ENCODE assay signal across 25 cellular contexts in the genomic region with DNA sequence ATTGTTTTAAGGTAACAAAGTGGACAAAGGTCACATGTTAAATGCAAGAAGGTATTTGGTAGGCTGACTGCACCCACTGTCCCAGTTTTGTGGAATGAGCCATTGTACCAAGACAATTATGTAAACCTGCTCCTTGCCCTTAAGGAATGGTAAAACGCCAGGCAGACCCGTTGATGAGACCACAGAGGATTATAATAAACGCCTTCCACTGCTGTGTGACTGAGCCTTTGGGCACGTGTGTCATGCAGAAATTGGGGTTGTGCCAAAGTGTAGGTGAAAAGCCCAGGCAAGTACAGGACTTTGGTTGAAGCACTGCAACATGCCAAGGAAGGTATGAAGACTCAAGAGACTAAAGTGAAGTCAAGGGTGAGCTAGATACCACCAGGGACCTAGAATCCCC.
"Had no signal": no experiment of that assay in that cellular context is flagged by ENCODE, and none has a peak within 500 bp of the region (broad histone marks: within the 10 kb centered on the region; RNA-seq: fewer than 3 reads in every experiment).

No MANE protein-coding gene starts in this region.

- H3K4me3 Mint-ChIP-seq: activated B cell treated with CpG ODN at 0.5 μM for 24 hours; activated CD4-positive, alpha-beta T cell treated with anti-CD3 and anti-CD28 coated beads for 36 hours; activated naive CD8-positive, alpha-beta T cell treated with anti-CD3 and anti-CD28 coated beads for 36 hours; activated T-cell treated with anti-CD3 and anti-CD28 coated beads, Interleukin-2, amount 50 U/mL, for 24 hours; naive thymus-derived CD8-positive, alpha-beta T cell; stimulated activated naive CD8-positive, alpha-beta T cell treated with anti-CD3 and anti-CD28 coated beads, Interleukin-15, amount 100 ng/mL, for 72 hours had no signal

- H3K27ac Mint-ChIP-seq: activated B cell treated with CpG ODN at 0.5 μM for 24 hours; activated CD4-positive, alpha-beta T cell treated with anti-CD3 and anti-CD28 coated beads for 36 hours; activated naive CD8-positive, alpha-beta T cell treated with anti-CD3 and anti-CD28 coated beads for 36 hours; activated T-cell treated with anti-CD3 and anti-CD28 coated beads, Interleukin-2, amount 50 U/mL, for 24 hours; activated T-helper 2 cell treated with anti-CD3 and anti-CD28 coated beads, Interferon-gamma antibody, Interleukin-2, Interleukin-4, amounts not matched to agents 10 μg/mL and 5 μg/mL and 100 μg/mL, durations not matched to agents 14 hours and 24 hours and 36 hours had no signal

- H3K36me3 ChIP-seq: esophagus squamous epithelium, gastroesophageal sphincter, heart left ventricle, left lung, prostate gland, tibial artery had no signal

- H3K27me3 Mint-ChIP-seq: activated B cell treated with CpG ODN at 0.5 μM for 24 hours; activated T-cell treated with anti-CD3 and anti-CD28 coated beads, Interleukin-2, amount 50 U/mL, for 24 hours had no signal

- ATAC-seq: activated CD4-positive, alpha-beta T cell treated with anti-CD3 and anti-CD28 coated beads for 36 hours; gastroesophageal sphincter; heart left ventricle; left lung; naive thymus-derived CD8-positive, alpha-beta T cell; right cardiac atrium; stimulated activated naive CD8-positive, alpha-beta T cell treated with anti-CD3 and anti-CD28 coated beads, Interleukin-15, amount 100 ng/mL, for 72 hours had no signal

- DNase-seq: activated B cell treated with CpG ODN at 0.5 μM for 24 hours; activated CD4-positive, alpha-beta T cell treated with anti-CD3 and anti-CD28 coated beads for 36 hours; activated CD4-positive, alpha-beta T cell treated with anti-CD3 and anti-CD28 coated beads, Interleukin-2, amount 50 U/mL, for 4 hours; activated CD8-positive, alpha-beta memory T cell treated with anti-CD3 and anti-CD28 coated beads for 24 hours; activated CD8-positive, alpha-beta memory T cell treated with anti-CD3 and anti-CD28 coated beads, Interleukin-2, amount 50 U/mL, for 4 hours; activated naive CD4-positive, alpha-beta T cell treated with Interleukin-2 at 50 U/mL for 16 hours; activated naive CD8-positive, alpha-beta T cell treated with anti-CD3 and anti-CD28 coated beads for 36 hours; activated T-cell treated with anti-CD3 and anti-CD28 coated beads, Interleukin-2, amount 50 U/mL, for 24 hours; cerebellar nuclear complex; esophagus squamous epithelium; heart left ventricle; kidney; left lung; naive thymus-derived CD8-positive, alpha-beta T cell; right cardiac atrium; stimulated activated CD4-positive, alpha-beta T cell treated with anti-CD3 and anti-CD28 coated beads, Interleukin-1b, Interleukin-23, amount 100 ng/mL, for 48 hours; stimulated activated naive CD8-positive, alpha-beta T cell treated with anti-CD3 and anti-CD28 coated beads, Interleukin-15, amount 100 ng/mL, for 72 hours; T-helper 1 cell; T-helper 9 cell; tibial artery had no signal

- H3K9me3 Mint-ChIP-seq: activated naive CD8-positive, alpha-beta T cell treated with anti-CD3 and anti-CD28 coated beads for 36 hours; activated T-cell treated with anti-CD3 and anti-CD28 coated beads, Interleukin-2, amount 50 U/mL, for 24 hours had no signal

- H3K9me3 ChIP-seq: esophagus squamous epithelium, left lung, prostate gland had no signal

- H3K4me1 Mint-ChIP-seq: activated B cell treated with CpG ODN at 0.5 μM for 24 hours; activated CD4-positive, alpha-beta T cell treated with anti-CD3 and anti-CD28 coated beads for 36 hours; activated naive CD8-positive, alpha-beta T cell treated with anti-CD3 and anti-CD28 coated beads for 36 hours; naive thymus-derived CD8-positive, alpha-beta T cell; stimulated activated naive CD8-positive, alpha-beta T cell treated with anti-CD3 and anti-CD28 coated beads, Interleukin-15, amount 100 ng/mL, for 72 hours had no signal

- H3K4me3 ChIP-seq: coronary artery, esophagus squamous epithelium, gastroesophageal sphincter, heart left ventricle, left lung, lung, prostate gland, tibial artery had no signal

- H3K4me1 ChIP-seq: esophagus squamous epithelium, gastroesophageal sphincter, left lung, prostate gland had no signal

- H3K27me3 ChIP-seq: esophagus squamous epithelium, gastroesophageal sphincter, heart left ventricle, left lung, tibial artery had no signal

- H3K27ac ChIP-seq: coronary artery, esophagus squamous epithelium, gastroesophageal sphincter, heart left ventricle, left lung, prostate gland, tibial artery had no signal

- H3K36me3 Mint-ChIP-seq: activated naive CD8-positive, alpha-beta T cell treated with anti-CD3 and anti-CD28 coated beads for 36 hours; naive thymus-derived CD8-positive, alpha-beta T cell had no signal
